8 cellular contexts compared by ENCODE assay signal in the genomic region with DNA sequence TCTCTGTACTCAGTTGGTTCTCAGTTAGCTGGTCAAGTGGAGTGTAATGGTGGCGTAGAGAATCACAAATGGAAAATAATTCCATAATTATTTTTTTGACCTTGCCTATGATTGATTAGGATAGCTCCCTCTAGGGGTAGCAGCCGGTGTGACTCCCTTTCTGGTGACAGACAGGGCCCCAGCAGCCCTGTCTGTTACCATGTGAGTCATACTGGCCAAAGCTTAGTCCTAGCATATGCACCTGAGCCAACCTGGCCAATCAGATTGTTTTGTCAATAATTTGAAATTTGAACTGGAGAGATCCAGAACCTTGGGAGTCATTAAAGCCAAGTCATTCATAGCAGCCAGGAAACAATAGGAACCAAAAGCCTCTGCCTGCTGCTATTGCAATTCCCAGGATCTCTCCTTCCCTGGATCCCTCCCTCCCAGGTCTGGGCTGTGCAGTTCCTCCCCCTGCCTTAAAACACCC. TPM values are rescaled to one million over a fixed set of nuclear protein-coding genes. Genes with fewer than 3 reads are reported as not detected.
A peak's percentile ranks its signal among the peaks of the same experiment; 100 is the strongest.
DNase-seq lines count a peak whose midpoint lies in the region; ATAC-seq, FAIRE-seq and TF ChIP-seq lines count a peak whose summit lies in the region.

No MANE protein-coding gene starts in this region.

- H3K4me2 ChIP-seq in mammary epithelial cell (ENCODE audit: insufficient read depth, low read depth, low read length), result no peak overlapping the region

- DNase-seq in EH (ENCODE audit: low read depth) (peak; percentile 82), NCI-H2196 treated with DMSO at 0.1 percent for 48 hours (lab: John Stamatoyannopoulos, UW; ENCODE audit: unreplicated experiment) (peak; percentile 89), mammary epithelial cell (peak; percentile 96), kidney (no peak)
- peak; percentile 35 to 73 (median 50) for DNase-seq in activated CD4-positive, CD25-positive, alpha-beta regulatory T cell (lab: John Stamatoyannopoulos, UW)
- peak; percentile 81 for DNase-seq in stimulated activated CD4-positive, alpha-beta T cell treated with anti-CD3 and anti-CD28 coated beads, Interleukin-1b, Interleukin-23, amount 100 ng/mL, for 48 hours

- H2AFZ ChIP-seq in mammary epithelial cell (ENCODE audit: low read depth, low read length), result no peak overlapping the region

- dilution Hi-C loops in mammary epithelial cell (cut with HindIII; ENCODE audit: low sequenced_read_pairs), result no loop called here

- in situ Hi-C loops in mammary epithelial cell (cut with MboI; ENCODE audit: low sequenced_read_pairs in 2 of 2), result loop anchor here in 1 of 2 donors (10.0 kb wide), 1 partner anchor 102 kb away; the partner anchor contains the start of gene SCRN2

- H3K9ac ChIP-seq in mammary epithelial cell (ENCODE audit: insufficient read depth, low read length), result no peak overlapping the region
- H3K9ac ChIP-seq in kidney (ENCODE audit: low read length in 2 of 2), result peak overlapping the region in 1 of 2 donors; percentile 37

- H3K79me2 ChIP-seq in mammary epithelial cell (ENCODE audit: insufficient read depth, low read length), result peaks cover 16% of the 10 kb centered on the region

- H3K27ac ChIP-seq in mammary epithelial cell (ENCODE audit: insufficient read depth, low read depth, low read length) (peak overlapping the region; percentile 64), kidney (ENCODE audit: low read depth in 2 of 2, low read length in 2 of 2) (peak overlapping the region; percentile 84 to 87)

- H3K4me3 ChIP-seq in mammary epithelial cell (replicated peaks in 1 of 3; ENCODE audit: insufficient read depth in 1 of 3, low read depth in 2 of 3, low read length in 3 of 3), result no peak overlapping the region
- no peak overlapping the region for H3K4me3 ChIP-seq in kidney (ENCODE audit: low read length in 2 of 2)

- WGBS in mammary epithelial cell (ENCODE audit: low coverage, missing lambda C conversion rate), result 21% methylated on average over 2 of the region's 2 CpGs

- CTCF ChIA-PET in mammary epithelial cell (lab: Charles Lee; ENCODE audit: low non-redundant PET), result interaction anchor here (0.6 to 1.3 kb wide), 9 partner anchors 9 to 641 kb away, joined by 3 to 6 read pairs (median 3); partner anchors contain the start of genes CDK5RAP3 and SP2

- H3K27me3 ChIP-seq in mammary epithelial cell (ENCODE audit: insufficient read depth, low read length), result no peaks in the 10 kb centered on the region

- peak; percentile 83 to 94 for TF ChIP-seq CTCF in mammary epithelial cell (conservative IDR thresholded peaks at IDR 0.05 in 1 of 2, IDR thresholded peaks at IDR 0.05 in 1 of 2; ENCODE audit: extremely low read depth in 1 of 2, insufficient read depth in 1 of 2, low read depth in 1 of 2, low read length in 2 of 2)
- peak; percentile 70 for TF ChIP-seq CTCF in kidney (IDR thresholded peaks at IDR 0.05; ENCODE audit: borderline replicate concordance, extremely low read depth, insufficient read depth)

- H3K36me3 ChIP-seq in mammary epithelial cell (ENCODE audit: insufficient read depth, low read length) (peaks cover 14% of the 10 kb centered on the region), kidney (ENCODE audit: control insufficient read depth in 1 of 2, insufficient read depth in 2 of 2, low read length in 2 of 2) (peaks cover 6 to 9% of the 10 kb centered on the region in 2 donors)

- H4K20me1 ChIP-seq in mammary epithelial cell (ENCODE audit: insufficient read depth, low read length), result no peaks in the 10 kb centered on the region

- H3K4me1 ChIP-seq in mammary epithelial cell (ENCODE audit: insufficient read depth, low read length) (peaks cover 46% of the 10 kb centered on the region), kidney (ENCODE audit: control insufficient read depth in 1 of 2, insufficient read depth in 1 of 2, low read depth in 1 of 2, low read length in 2 of 2) (peaks cover 28 to 58% of the 10 kb centered on the region in 2 donors)

- ATAC-seq in HG02981 (IDR thresholded peaks at IDR 0.05; ENCODE audit: unreplicated experiment), result peak; percentile 74
- ATAC-seq in GM19467 (IDR thresholded peaks at IDR 0.05; ENCODE audit: unreplicated experiment), result no peak

- intact Hi-C loops in mammary epithelial cell (cut with micrococcal nuclease), result loop anchor here (1.0 to 10.0 kb wide), 3 partner anchors 52 to 188 kb away; partner anchors contain the start of gene SCRN2
- intact Hi-C loops in kidney (cut with DNase I), result no loop called here

- BruUV-seq in mammary epithelial cell (replicated peaks; lab: Mats Ljungman, UMichigan), result no TSS peak

- no peak for FAIRE-seq in kidney (lab: Jason Lieb, UNC)

- H3K9me3 ChIP-seq in mammary epithelial cell (replicated peaks; ENCODE audit: insufficient read depth, low read length) (no peaks in the 10 kb centered on the region), kidney (ENCODE audit: control insufficient read depth in 1 of 2, low read length in 2 of 2) (no peaks in the 10 kb centered on the region)

RNA-seq across cellular contexts. Expression of gene PNPO, which starts 5.6 kb away (rescaled TPM):
- total RNA-seq in mammary epithelial cell (10 to 100 TPM; 63.5 to 89.5 TPM), kidney (45.1 TPM)
- polyA plus RNA-seq in mammary epithelial cell (62.4 TPM), kidney (ENCODE audit: insufficient read depth, low read depth, low replicate concordance) (55.8 TPM)
- 78.2 TPM for polyA minus RNA-seq in mammary epithelial cell

RNA-seq across cellular contexts. Expression of gene PRR15L, which starts 10.7 kb away (rescaled TPM):
- total RNA-seq in mammary epithelial cell (under 1 TPM; 0.33 to 0.50 TPM), kidney (105 TPM)
- polyA plus RNA-seq in mammary epithelial cell (0.74 TPM), kidney (ENCODE audit: insufficient read depth, low read depth, low replicate concordance) (64.5 TPM)
- not detected for polyA minus RNA-seq in mammary epithelial cell

RNA-seq across cellular contexts. Expression of gene CDK5RAP3, which starts 23.9 kb away (rescaled TPM):
- total RNA-seq in mammary epithelial cell (100 to 1,000 TPM in 1 of 2 donors, 10 to 100 TPM in 1; 35.3 to 116 TPM), kidney (208 TPM)
- polyA plus RNA-seq in mammary epithelial cell (70.6 TPM), kidney (ENCODE audit: insufficient read depth, low read depth, low replicate concordance) (140 TPM)
- 121 TPM for polyA minus RNA-seq in mammary epithelial cell

RNA-seq across cellular contexts. Expression of gene SP2, which starts 50.9 kb away (rescaled TPM):
- 10 to 100 TPM in 1 of 2 donors, 1 to 10 TPM in 1; 1.5 to 14.9 TPM for total RNA-seq in mammary epithelial cell
- 3.9 TPM for polyA plus RNA-seq in mammary epithelial cell
- 2.3 TPM for polyA minus RNA-seq in mammary epithelial cell
- total RNA-seq in kidney, result 23.6 TPM
- 9.0 TPM for polyA plus RNA-seq in kidney (ENCODE audit: insufficient read depth, low read depth, low replicate concordance)

Comparison
In these comparisons a context has a peak if more than half of its experiments do, and no peak if none do; other contexts are left out.
1. RNA of gene PRR15L, which starts 10.7 kb away (total RNA-seq): 105 TPM in kidney (single experiment); 0.33 to 0.50 TPM in mammary epithelial cell; every median in the first group is over 10 times any median in the second.